In genomic region chr20:2172305-2173175, GRCh38 we compare ENCODE assay signal across 8 cellular contexts.
A peak's percentile ranks its signal among the peaks of the same experiment; 100 is the strongest.
DNase-seq lines count a peak whose midpoint lies in the region; ATAC-seq and TF ChIP-seq lines count a peak whose summit lies in the region.

No MANE protein-coding gene starts in this region.

- no peak overlapping the region for H3K4me3 Mint-ChIP-seq in activated naive CD8-positive, alpha-beta T cell treated with anti-CD3 and anti-CD28 coated beads, Interleukin-2, amount 10 ng/mL, durations not matched to agents 7 days and 5 days

- peak; percentile 60 for ATAC-seq in activated naive CD8-positive, alpha-beta T cell treated with anti-CD3 and anti-CD28 coated beads, Interleukin-2, amount 10 ng/mL, durations not matched to agents 7 days and 5 days (ENCODE audit: low read depth)
- peak; percentile 87 for ATAC-seq in aorta (ENCODE audit: low FRiP score)
- no peak for ATAC-seq in GM18502 (IDR thresholded peaks at IDR 0.05; ENCODE audit: poor library complexity, unreplicated experiment)

- no peaks in the 10 kb centered on the region for H4K20me1 ChIP-seq in SK-N-SH (ENCODE audit: insufficient read depth)

- H3K36me3 Mint-ChIP-seq in activated naive CD8-positive, alpha-beta T cell treated with anti-CD3 and anti-CD28 coated beads, Interleukin-2, amount 10 ng/mL, durations not matched to agents 7 days and 5 days = no peaks in the 10 kb centered on the region

- H3K4me2 ChIP-seq in SK-N-SH = no peak overlapping the region

- H3K36me3 ChIP-seq in SK-N-SH (replicated peaks in 1 of 2; ENCODE audit: control insufficient read depth in 1 of 2, insufficient read depth in 2 of 2, low read length in 1 of 2) (no peaks in the 10 kb centered on the region), aorta (ENCODE audit: control insufficient read depth in 1 of 2, insufficient read depth in 2 of 2, low read length in 1 of 2) (no peaks in the 10 kb centered on the region)

- H2AFZ ChIP-seq in SK-N-SH (ENCODE audit: low read depth) = no peak overlapping the region

- intact Hi-C loops in cardiac septum (cut with DNase I) (loop anchor here (2.0 to 5.0 kb wide), 3 partner anchors 86 to 410 kb away; no protein-coding TSS in a partner anchor), aorta (cut with DNase I) (loop anchor here (2.0 to 5.0 kb wide), 2 partner anchors 208 to 410 kb away; no protein-coding TSS in a partner anchor)

- H3F3A ChIP-seq in SK-N-SH (replicated peaks; ENCODE audit: insufficient read depth) = no peaks in the 10 kb centered on the region

- TF ChIP-seq RAD21 in SK-N-SH (IDR thresholded peaks at IDR 0.05; ENCODE audit: low read length) = peak; percentile 94

- H3K9me3 ChIP-seq in SK-N-SH (no peaks in the 10 kb centered on the region), aorta (ENCODE audit: control insufficient read depth, low read length) (no peaks in the 10 kb centered on the region)

- 15% methylated on average over 17 of the region's 17 CpGs for WGBS in SK-N-SH (ENCODE audit: low lambda C conversion rate)
- WGBS in aorta, 2 donors = 15 to 17% methylated on average over 17 of the region's 17 CpGs

- POLR2A ChIA-PET in SK-N-SH (lab: Yijun Ruan, JAX) = interaction anchor here (0.6 to 1.5 kb wide), 3 partner anchors 70 to 545 kb away, joined by 3 read pairs; no protein-coding TSS in a partner anchor
- POLR2A ChIA-PET in activated naive CD8-positive, alpha-beta T cell treated with anti-CD3 and anti-CD28 coated beads, Interleukin-2, amount 10 ng/mL, durations not matched to agents 7 days and 5 days (lab: Charles Lee) = no interaction called here

- H3K27ac Mint-ChIP-seq in activated naive CD8-positive, alpha-beta T cell treated with anti-CD3 and anti-CD28 coated beads, Interleukin-2, amount 10 ng/mL, durations not matched to agents 7 days and 5 days = no peak overlapping the region

- TF ChIP-seq EP300 in SK-N-SH (IDR thresholded peaks at IDR 0.05; ENCODE audit: borderline replicate concordance in 1 of 2, low read depth in 1 of 2, low read length in 1 of 2) = no peak

- H3K79me2 ChIP-seq in SK-N-SH (ENCODE audit: insufficient read depth) = no peaks in the 10 kb centered on the region

- peaks cover 2% of the 10 kb centered on the region for H3K4me1 Mint-ChIP-seq in activated naive CD8-positive, alpha-beta T cell treated with anti-CD3 and anti-CD28 coated beads, Interleukin-2, amount 10 ng/mL, durations not matched to agents 7 days and 5 days

- H3K4me3 ChIP-seq in SK-N-SH (ENCODE audit: low read depth in 2 of 2, low read length in 1 of 2) = no peak overlapping the region; a peak in 1 of 4 replicates
- H3K4me3 ChIP-seq in aorta (ENCODE audit: low read length in 2 of 2) = no peak overlapping the region

- H3K4me1 ChIP-seq in SK-N-SH (ENCODE audit: control insufficient read depth in 1 of 2, insufficient read depth in 2 of 2, low read depth in 1 of 2, low read length in 1 of 2) (peaks cover 0 to 2% of the 10 kb centered on the region in 2 experiments; a peak in 1 of 4 replicates), aorta (ENCODE audit: control insufficient read depth in 1 of 2, insufficient read depth in 2 of 2, low read length in 2 of 2) (no peaks in the 10 kb centered on the region)

- CTCF ChIA-PET in SK-N-SH (lab: Yijun Ruan, JAX) = interaction anchor here (0.5 to 6.9 kb wide), 79 partner anchors 10 to 668 kb away, joined by 3 to 130 read pairs (median 5); partner anchors contain the start of gene STK35

- H3K27me3 Mint-ChIP-seq in activated naive CD8-positive, alpha-beta T cell treated with anti-CD3 and anti-CD28 coated beads, Interleukin-2, amount 10 ng/mL, durations not matched to agents 7 days and 5 days = peaks cover 9% of the 10 kb centered on the region

- TF ChIP-seq CTCF in SK-N-SH (IDR thresholded peaks at IDR 0.05) = peak; percentile 92

- no peak overlapping the region for H3K27ac ChIP-seq in SK-N-SH (ENCODE audit: low read depth in 2 of 2, low read length in 1 of 2)
- no peak overlapping the region for H3K27ac ChIP-seq in aorta (ENCODE audit: low read depth in 1 of 2, low read length in 2 of 2)

- DNase-seq in ELR (ENCODE audit: low read depth) (peak; percentile 66), LHCN-M2 (ENCODE audit: low read depth) (peak; percentile 40), SK-N-SH (peak; percentile 82), cardiac septum (ENCODE audit: low spot score) (peak; percentile 87), putamen (ENCODE audit: low spot score) (peak; percentile 55), aorta (peak; percentile 76 to 90)
- DNase-seq in activated naive CD8-positive, alpha-beta T cell treated with anti-CD3 and anti-CD28 coated beads, Interleukin-2, amount 10 ng/mL, durations not matched to agents 7 days and 5 days = peak; percentile 68

- H3K27me3 ChIP-seq in SK-N-SH (ENCODE audit: insufficient read depth) = peaks cover 9% of the 10 kb centered on the region
- H3K27me3 ChIP-seq in aorta (ENCODE audit: control insufficient read depth in 1 of 2, insufficient read depth in 2 of 2, low read length in 1 of 2) = no peaks in the 10 kb centered on the region

- no peaks in the 10 kb centered on the region for H3K9me2 ChIP-seq in SK-N-SH

- no peaks in the 10 kb centered on the region for H3K9me3 Mint-ChIP-seq in activated naive CD8-positive, alpha-beta T cell treated with anti-CD3 and anti-CD28 coated beads, Interleukin-2, amount 10 ng/mL, durations not matched to agents 7 days and 5 days

- H3K9ac ChIP-seq in SK-N-SH = no peak overlapping the region

TF ChIP-seq in SK-N-SH, 30 proteins besides CTCF, POLR2A, EP300 and RAD21:
- TF ChIP-seq NRF1 (IDR thresholded peaks at IDR 0.05; ENCODE audit: low read depth, low read length) (peak; percentile 44), SMC3 (IDR thresholded peaks at IDR 0.05; ENCODE audit: low read depth, low read length) (peak; percentile 92), FOXJ3 (CRISPR knock-in tag; IDR thresholded peaks at IDR 0.05) (no peak)
